In the genomic region with DNA sequence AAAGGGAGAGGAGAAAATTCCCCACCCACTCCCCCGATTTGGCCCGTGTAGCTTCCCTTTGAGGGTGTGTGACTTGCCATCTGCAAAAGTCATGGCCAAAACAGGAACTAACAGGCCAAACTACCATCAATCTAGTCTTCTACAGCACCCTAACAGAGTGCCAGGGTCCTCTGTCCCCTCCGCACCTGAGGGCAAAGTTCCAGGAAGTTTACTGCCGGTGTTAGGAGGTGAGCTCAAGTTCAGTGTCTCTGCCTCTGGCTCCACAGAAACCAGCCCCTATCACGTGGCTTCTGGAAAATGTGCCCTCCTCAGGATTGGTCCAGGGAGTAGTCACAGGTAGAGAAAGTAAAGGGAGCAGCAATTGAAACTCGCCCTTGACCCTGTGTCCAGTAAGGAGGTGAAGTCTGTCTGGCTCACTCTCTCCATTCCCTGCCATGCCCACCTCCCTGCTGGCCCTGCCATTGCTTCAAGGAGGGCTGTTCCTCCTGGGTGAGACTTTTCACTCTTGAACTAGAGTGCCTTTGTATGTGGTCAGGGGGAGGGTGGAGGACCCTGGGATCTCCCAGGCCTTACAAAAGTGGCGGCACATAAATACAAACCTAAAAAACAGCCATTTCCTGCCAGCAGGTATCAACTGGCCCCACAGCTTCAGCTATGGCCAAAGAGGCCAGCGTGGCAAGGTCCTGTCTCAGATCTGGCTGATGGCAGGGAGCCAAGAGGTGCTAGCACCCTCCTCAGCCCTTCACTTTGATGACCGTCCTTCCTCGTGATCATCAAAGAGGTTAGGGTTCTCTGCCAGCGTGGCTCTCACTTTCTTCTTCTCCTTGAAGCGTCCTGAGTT, we compare ENCODE assay signal across 1 cellular context.
TF ChIP-seq lines count a peak whose summit lies in the region.

No MANE protein-coding gene starts in this region.

TF ChIP-seq in HepG2, 621 proteins besides CTCF, POLR2A, EP300 and RAD21 (continued from another document and continues in another):
- TF ChIP-seq, protein P1, sequence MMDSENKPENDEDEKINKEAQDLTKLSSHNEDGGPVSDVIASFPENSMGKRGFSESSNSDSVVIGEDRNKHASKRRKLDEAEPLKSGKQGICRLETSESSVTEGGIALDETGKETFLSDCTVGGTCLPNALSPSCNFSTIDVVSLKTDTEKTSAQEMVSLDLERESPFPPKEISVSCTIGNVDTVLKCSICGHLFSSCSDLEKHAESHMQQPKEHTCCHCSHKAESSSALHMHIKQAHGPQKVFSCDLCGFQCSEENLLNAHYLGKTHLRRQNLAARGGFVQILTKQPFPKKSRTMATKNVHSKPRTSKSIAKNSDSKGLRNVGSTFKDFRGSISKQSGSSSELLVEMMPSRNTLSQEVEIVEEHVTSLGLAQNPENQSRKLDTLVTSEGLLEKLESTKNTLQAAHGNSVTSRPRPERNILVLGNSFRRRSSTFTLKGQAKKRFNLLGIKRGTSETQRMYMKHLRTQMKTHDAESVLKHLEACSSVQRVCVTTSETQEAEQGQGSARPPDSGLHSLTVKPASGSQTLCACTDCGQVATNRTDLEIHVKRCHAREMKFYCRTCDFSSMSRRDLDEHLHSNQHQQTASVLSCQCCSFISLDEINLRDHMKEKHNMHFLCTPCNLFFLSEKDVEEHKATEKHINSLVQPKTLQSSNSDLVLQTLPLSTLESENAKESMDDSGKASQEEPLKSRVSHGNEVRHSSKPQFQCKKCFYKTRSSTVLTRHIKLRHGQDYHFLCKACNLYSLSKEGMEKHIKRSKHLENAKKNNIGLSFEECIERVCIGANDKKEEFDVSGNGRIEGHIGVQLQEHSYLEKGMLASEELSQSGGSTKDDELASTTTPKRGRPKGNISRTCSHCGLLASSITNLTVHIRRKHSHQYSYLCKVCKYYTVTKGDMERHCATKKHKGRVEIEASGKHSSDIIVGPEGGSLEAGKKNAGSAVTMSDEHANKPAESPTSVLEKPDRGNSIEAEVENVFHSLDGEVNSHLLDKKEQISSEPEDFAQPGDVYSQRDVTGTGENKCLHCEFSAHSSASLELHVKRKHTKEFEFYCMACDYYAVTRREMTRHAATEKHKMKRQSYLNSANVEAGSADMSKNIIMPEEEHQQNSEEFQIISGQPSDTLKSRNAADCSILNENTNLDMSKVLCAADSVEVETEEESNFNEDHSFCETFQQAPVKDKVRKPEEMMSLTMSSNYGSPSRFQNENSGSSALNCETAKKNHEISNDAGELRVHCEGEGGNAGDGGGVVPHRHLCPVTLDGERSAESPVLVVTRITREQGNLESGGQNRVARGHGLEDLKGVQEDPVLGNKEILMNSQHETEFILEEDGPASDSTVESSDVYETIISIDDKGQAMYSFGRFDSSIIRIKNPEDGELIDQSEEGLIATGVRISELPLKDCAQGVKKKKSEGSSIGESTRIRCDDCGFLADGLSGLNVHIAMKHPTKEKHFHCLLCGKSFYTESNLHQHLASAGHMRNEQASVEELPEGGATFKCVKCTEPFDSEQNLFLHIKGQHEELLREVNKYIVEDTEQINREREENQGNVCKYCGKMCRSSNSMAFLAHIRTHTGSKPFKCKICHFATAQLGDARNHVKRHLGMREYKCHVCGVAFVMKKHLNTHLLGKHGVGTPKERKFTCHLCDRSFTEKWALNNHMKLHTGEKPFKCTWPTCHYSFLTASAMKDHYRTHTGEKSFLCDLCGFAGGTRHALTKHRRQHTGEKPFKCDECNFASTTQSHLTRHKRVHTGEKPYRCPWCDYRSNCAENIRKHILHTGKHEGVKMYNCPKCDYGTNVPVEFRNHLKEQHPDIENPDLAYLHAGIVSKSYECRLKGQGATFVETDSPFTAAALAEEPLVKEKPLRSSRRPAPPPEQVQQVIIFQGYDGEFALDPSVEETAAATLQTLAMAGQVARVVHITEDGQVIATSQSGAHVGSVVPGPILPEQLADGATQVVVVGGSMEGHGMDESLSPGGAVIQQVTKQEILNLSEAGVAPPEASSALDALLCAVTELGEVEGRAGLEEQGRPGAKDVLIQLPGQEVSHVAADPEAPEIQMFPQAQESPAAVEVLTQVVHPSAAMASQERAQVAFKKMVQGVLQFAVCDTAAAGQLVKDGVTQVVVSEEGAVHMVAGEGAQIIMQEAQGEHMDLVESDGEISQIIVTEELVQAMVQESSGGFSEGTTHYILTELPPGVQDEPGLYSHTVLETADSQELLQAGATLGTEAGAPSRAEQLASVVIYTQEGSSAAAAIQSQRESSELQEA (CRISPR knock-in tag; IDR thresholded peaks at IDR 0.05; ENCODE audit: not compliant biosample characterization) = no peak
- TF ChIP-seq, protein P2, sequence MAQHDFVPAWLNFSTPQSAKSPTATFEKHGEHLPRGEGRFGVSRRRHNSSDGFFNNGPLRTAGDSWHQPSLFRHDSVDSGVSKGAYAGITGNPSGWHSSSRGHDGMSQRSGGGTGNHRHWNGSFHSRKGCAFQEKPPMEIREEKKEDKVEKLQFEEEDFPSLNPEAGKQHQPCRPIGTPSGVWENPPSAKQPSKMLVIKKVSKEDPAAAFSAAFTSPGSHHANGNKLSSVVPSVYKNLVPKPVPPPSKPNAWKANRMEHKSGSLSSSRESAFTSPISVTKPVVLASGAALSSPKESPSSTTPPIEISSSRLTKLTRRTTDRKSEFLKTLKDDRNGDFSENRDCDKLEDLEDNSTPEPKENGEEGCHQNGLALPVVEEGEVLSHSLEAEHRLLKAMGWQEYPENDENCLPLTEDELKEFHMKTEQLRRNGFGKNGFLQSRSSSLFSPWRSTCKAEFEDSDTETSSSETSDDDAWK (CRISPR knock-in tag; IDR thresholded peaks at IDR 0.05) = no peak
- peak; percentile 62; the same call in 1 of the 2 replicates for TF ChIP-seq SOX5 (CRISPR knock-in tag; IDR thresholded peaks at IDR 0.05; ENCODE audit: borderline replicate concordance)
- TF ChIP-seq FOSL2 (CRISPR knock-in tag; IDR thresholded peaks at IDR 0.05) = peak; percentile 38
- TF ChIP-seq, protein P3, sequence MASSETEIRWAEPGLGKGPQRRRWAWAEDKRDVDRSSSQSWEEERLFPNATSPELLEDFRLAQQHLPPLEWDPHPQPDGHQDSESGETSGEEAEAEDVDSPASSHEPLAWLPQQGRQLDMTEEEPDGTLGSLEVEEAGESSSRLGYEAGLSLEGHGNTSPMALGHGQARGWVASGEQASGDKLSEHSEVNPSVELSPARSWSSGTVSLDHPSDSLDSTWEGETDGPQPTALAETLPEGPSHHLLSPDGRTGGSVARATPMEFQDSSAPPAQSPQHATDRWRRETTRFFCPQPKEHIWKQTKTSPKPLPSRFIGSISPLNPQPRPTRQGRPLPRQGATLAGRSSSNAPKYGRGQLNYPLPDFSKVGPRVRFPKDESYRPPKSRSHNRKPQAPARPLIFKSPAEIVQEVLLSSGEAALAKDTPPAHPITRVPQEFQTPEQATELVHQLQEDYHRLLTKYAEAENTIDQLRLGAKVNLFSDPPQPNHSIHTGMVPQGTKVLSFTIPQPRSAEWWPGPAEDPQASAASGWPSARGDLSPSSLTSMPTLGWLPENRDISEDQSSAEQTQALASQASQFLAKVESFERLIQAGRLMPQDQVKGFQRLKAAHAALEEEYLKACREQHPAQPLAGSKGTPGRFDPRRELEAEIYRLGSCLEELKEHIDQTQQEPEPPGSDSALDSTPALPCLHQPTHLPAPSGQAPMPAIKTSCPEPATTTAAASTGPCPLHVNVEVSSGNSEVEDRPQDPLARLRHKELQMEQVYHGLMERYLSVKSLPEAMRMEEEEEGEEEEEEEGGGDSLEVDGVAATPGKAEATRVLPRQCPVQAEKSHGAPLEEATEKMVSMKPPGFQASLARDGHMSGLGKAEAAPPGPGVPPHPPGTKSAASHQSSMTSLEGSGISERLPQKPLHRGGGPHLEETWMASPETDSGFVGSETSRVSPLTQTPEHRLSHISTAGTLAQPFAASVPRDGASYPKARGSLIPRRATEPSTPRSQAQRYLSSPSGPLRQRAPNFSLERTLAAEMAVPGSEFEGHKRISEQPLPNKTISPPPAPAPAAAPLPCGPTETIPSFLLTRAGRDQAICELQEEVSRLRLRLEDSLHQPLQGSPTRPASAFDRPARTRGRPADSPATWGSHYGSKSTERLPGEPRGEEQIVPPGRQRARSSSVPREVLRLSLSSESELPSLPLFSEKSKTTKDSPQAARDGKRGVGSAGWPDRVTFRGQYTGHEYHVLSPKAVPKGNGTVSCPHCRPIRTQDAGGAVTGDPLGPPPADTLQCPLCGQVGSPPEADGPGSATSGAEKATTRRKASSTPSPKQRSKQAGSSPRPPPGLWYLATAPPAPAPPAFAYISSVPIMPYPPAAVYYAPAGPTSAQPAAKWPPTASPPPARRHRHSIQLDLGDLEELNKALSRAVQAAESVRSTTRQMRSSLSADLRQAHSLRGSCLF (CRISPR knock-in tag; IDR thresholded peaks at IDR 0.05; ENCODE audit: borderline replicate concordance) = no peak
- no peak for TF ChIP-seq SMARCC2 (IDR thresholded peaks at IDR 0.05)
- no peak for TF ChIP-seq ZNF7 (CRISPR knock-in tag; IDR thresholded peaks at IDR 0.05)
- TF ChIP-seq ZNF558 (CRISPR knock-in tag; IDR thresholded peaks at IDR 0.05; ENCODE audit: borderline replicate concordance) = no peak
- TF ChIP-seq, protein P4, sequence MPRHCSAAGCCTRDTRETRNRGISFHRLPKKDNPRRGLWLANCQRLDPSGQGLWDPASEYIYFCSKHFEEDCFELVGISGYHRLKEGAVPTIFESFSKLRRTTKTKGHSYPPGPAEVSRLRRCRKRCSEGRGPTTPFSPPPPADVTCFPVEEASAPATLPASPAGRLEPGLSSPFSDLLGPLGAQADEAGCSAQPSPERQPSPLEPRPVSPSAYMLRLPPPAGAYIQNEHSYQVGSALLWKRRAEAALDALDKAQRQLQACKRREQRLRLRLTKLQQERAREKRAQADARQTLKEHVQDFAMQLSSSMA (CRISPR knock-in tag; IDR thresholded peaks at IDR 0.05) = peak; percentile 41; the same call in 1 of the 2 replicates
- no peak for TF ChIP-seq ZNF83 (CRISPR knock-in tag; IDR thresholded peaks at IDR 0.05; ENCODE audit: borderline replicate concordance)
- TF ChIP-seq MXD4 (CRISPR knock-in tag; IDR thresholded peaks at IDR 0.05) = peak; percentile 52; the same call in 1 of the 2 replicates
- TF ChIP-seq KLF15 (CRISPR knock-in tag; IDR thresholded peaks at IDR 0.05; ENCODE audit: borderline replicate concordance) = no peak
- no peak for TF ChIP-seq HOXA9 (CRISPR knock-in tag; IDR thresholded peaks at IDR 0.05; ENCODE audit: borderline replicate concordance)
- peak; percentile 83; the same call in 1 of the 2 replicates for TF ChIP-seq HOXD1 (CRISPR knock-in tag; IDR thresholded peaks at IDR 0.05)
- TF ChIP-seq, protein P5, sequence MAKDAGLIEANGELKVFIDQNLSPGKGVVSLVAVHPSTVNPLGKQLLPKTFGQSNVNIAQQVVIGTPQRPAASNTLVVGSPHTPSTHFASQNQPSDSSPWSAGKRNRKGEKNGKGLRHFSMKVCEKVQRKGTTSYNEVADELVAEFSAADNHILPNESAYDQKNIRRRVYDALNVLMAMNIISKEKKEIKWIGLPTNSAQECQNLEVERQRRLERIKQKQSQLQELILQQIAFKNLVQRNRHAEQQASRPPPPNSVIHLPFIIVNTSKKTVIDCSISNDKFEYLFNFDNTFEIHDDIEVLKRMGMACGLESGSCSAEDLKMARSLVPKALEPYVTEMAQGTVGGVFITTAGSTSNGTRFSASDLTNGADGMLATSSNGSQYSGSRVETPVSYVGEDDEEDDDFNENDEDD (CRISPR knock-in tag; IDR thresholded peaks at IDR 0.05; ENCODE audit: borderline replicate concordance) = 0 out of 2 replicates have a peak, but pooled peaks have one; percentile 24
- TF ChIP-seq MED1 (CRISPR knock-in tag; IDR thresholded peaks at IDR 0.05) = peak; percentile 91
- peak; percentile 87 for TF ChIP-seq HDAC1 (CRISPR knock-in tag; IDR thresholded peaks at IDR 0.05)
- TF ChIP-seq EEA1 (CRISPR knock-in tag; IDR thresholded peaks at IDR 0.05; ENCODE audit: borderline replicate concordance) = peak; percentile 81; the same call in 1 of the 2 replicates
- 0 out of 2 replicates have a peak, but pooled peaks have one; percentile 24 for TF ChIP-seq ZNF281 (CRISPR knock-in tag; IDR thresholded peaks at IDR 0.05; ENCODE audit: borderline replicate concordance)
- TF ChIP-seq MEIS1 (CRISPR knock-in tag; IDR thresholded peaks at IDR 0.05; ENCODE audit: borderline replicate concordance) = peak; percentile 94; the same call in 1 of the 2 replicates
- TF ChIP-seq HNRNPH1 (optimal IDR thresholded peaks at IDR 0.05; ENCODE audit: low read depth, low read length) = no peak
- TF ChIP-seq MIER3 (CRISPR knock-in tag; IDR thresholded peaks at IDR 0.05; ENCODE audit: borderline replicate concordance) = 0 out of 2 replicates have a peak, but pooled peaks have one; percentile 40
- peak; percentile 63; the same call in 1 of the 2 replicates for TF ChIP-seq ZNF557 (CRISPR knock-in tag; IDR thresholded peaks at IDR 0.05)
- peak; percentile 76 for TF ChIP-seq XRCC5 (optimal IDR thresholded peaks at IDR 0.05; ENCODE audit: low read length)
- no peak for TF ChIP-seq LCORL (IDR thresholded peaks at IDR 0.05)
- TF ChIP-seq LCORL (CRISPR knock-in tag; IDR thresholded peaks at IDR 0.05) = peak; percentile 97
- peak; percentile 79; the same call in 1 of the 2 replicates for TF ChIP-seq RCOR2 (CRISPR knock-in tag; IDR thresholded peaks at IDR 0.05)
- no peak for TF ChIP-seq ZNF720 (CRISPR knock-in tag; IDR thresholded peaks at IDR 0.05)
- peak; percentile 71; the same call in 1 of the 2 replicates for TF ChIP-seq PPARG (CRISPR knock-in tag; conservative IDR thresholded peaks at IDR 0.05)
- peak; percentile 69 for TF ChIP-seq KDM6A (CRISPR knock-in tag; IDR thresholded peaks at IDR 0.05; ENCODE audit: low read depth)
- peak; percentile 44; the same call in 1 of the 2 replicates for TF ChIP-seq TRIM24 (CRISPR knock-in tag; IDR thresholded peaks at IDR 0.05)
